ENCODE assay signal across 12 cellular contexts in the genomic region with DNA sequence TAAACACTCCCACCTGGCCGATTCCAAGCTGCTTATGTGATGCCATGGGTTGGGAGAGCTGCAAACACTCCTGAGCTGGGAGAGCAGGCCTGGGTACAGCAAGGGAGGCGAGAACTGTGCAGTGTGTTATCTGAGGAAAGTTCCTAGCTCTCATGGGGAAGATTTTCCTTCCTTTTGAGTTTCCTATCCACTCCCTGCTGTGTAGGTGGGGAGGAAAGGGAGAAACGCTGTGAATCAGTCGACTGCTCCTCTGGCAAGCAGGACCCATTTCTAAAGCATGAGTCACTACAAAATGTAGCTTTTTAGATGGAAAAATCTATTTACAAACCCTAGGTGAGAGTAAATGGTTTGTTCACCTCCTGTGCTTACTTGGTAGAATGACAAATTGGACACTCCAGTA.
DNase-seq lines count a peak whose midpoint lies in the region; ATAC-seq and TF ChIP-seq lines count a peak whose summit lies in the region.
"Had no signal": no experiment of that assay in that cellular context is flagged by ENCODE, and none has a peak within 500 bp of the region (broad histone marks: within the 10 kb centered on the region; RNA-seq: fewer than 3 reads in every experiment).

No MANE protein-coding gene starts in this region.

- no peaks in the 10 kb centered on the region for H3K9me3 ChIP-seq in colonic mucosa
- H3K9me3 ChIP-seq: SJCRH30 had no signal

- intact Hi-C loops in colonic mucosa (cut with DNase I) = no loop called here

- peaks cover 23% of the 10 kb centered on the region for H3K4me1 Mint-ChIP-seq in activated CD8-positive, alpha-beta memory T cell treated with anti-CD3 and anti-CD28 coated beads, Interleukin-2, amount 10 ng/mL, durations not matched to agents 7 days and 5 days

- no peaks in the 10 kb centered on the region for H3K36me3 ChIP-seq in rectal smooth muscle tissue (ENCODE audit: control insufficient read depth, insufficient read depth, low read length)
- H3K36me3 ChIP-seq in colonic mucosa = no peaks in the 10 kb centered on the region
- H3K36me3 ChIP-seq: SJCRH30, tibial nerve had no signal

- H3K27me3 ChIP-seq in rectal smooth muscle tissue (ENCODE audit: control insufficient read depth, insufficient read depth, low read length) = no peaks in the 10 kb centered on the region
- H3K27me3 ChIP-seq in colonic mucosa = no peaks in the 10 kb centered on the region
- H3K27me3 ChIP-seq: dorsolateral prefrontal cortex, SJCRH30, tibial nerve had no signal

- H3K27ac ChIP-seq in rectal smooth muscle tissue (ENCODE audit: low read depth, low read length) = peak overlapping the region; percentile 23
- H3K27ac ChIP-seq in colonic mucosa = no peak overlapping the region
- H3K27ac ChIP-seq: SJCRH30 had no signal

- ATAC-seq in activated CD8-positive, alpha-beta memory T cell treated with anti-CD3 and anti-CD28 coated beads, Interleukin-2, amount 10 ng/mL, durations not matched to agents 7 days and 5 days = no peak

- H3K27me3 Mint-ChIP-seq in activated CD8-positive, alpha-beta memory T cell treated with anti-CD3 and anti-CD28 coated beads, Interleukin-2, amount 10 ng/mL, durations not matched to agents 7 days and 5 days = peaks cover 85% of the 10 kb centered on the region

- no peak overlapping the region for H3K9ac ChIP-seq in rectal smooth muscle tissue (ENCODE audit: low read length)
- H3K9ac ChIP-seq in colonic mucosa (ENCODE audit: low read depth in 2 of 2, low read length in 2 of 2) = no peak overlapping the region

- H3K4me1 ChIP-seq in rectal smooth muscle tissue (ENCODE audit: control insufficient read depth, insufficient read depth, low read length) (peaks cover 12% of the 10 kb centered on the region), colonic mucosa (no peaks in the 10 kb centered on the region)

- H3K27ac Mint-ChIP-seq in activated CD8-positive, alpha-beta memory T cell treated with anti-CD3 and anti-CD28 coated beads, Interleukin-2, amount 10 ng/mL, durations not matched to agents 7 days and 5 days = no peak overlapping the region

- H3K36me3 Mint-ChIP-seq in activated CD8-positive, alpha-beta memory T cell treated with anti-CD3 and anti-CD28 coated beads, Interleukin-2, amount 10 ng/mL, durations not matched to agents 7 days and 5 days = no peaks in the 10 kb centered on the region

- no peak for TF ChIP-seq CTCF in fibroblast of villous mesenchyme (IDR thresholded peaks at IDR 0.05; ENCODE audit: insufficient read depth, low read depth, low read length)
- TF ChIP-seq CTCF in colonic mucosa (IDR thresholded peaks at IDR 0.05) = no peak

- no peak overlapping the region for H3K4me3 Mint-ChIP-seq in activated CD8-positive, alpha-beta memory T cell treated with anti-CD3 and anti-CD28 coated beads, Interleukin-2, amount 10 ng/mL, durations not matched to agents 7 days and 5 days

- CTCF ChIA-PET in activated CD8-positive, alpha-beta memory T cell treated with anti-CD3 and anti-CD28 coated beads, Interleukin-2, amount 10 ng/mL, durations not matched to agents 7 days and 5 days (lab: Charles Lee) = no interaction called here

- H3K4me3 ChIP-seq in fibroblast of villous mesenchyme (ENCODE audit: low read depth, low read length) (no peak overlapping the region), rectal smooth muscle tissue (ENCODE audit: low read length) (no peak overlapping the region), colonic mucosa (no peak overlapping the region)
- H3K4me3 ChIP-seq: dorsolateral prefrontal cortex, SJCRH30, tibial nerve had no signal

- peak; percentile 49 for DNase-seq in GM04504 (ENCODE audit: low read depth)
- peak; percentile 19 for DNase-seq in T1000 (lab: John Stamatoyannopoulos, UW)
- peak; percentile 76 for DNase-seq in fibroblast of villous mesenchyme (ENCODE audit: low read depth)
- no peak for DNase-seq in activated CD8-positive, alpha-beta memory T cell treated with anti-CD3 and anti-CD28 coated beads, Interleukin-2, amount 10 ng/mL, durations not matched to agents 7 days and 5 days
- no peak for DNase-seq in colonic mucosa
- no peak for DNase-seq in stimulated activated naive CD4-positive, alpha-beta T cell (lab: John Stamatoyannopoulos, UW)
- DNase-seq in pons (ENCODE audit: low spot score) = no peak
- DNase-seq: NCI-H1694, SJCRH30 had no signal

- no peaks in the 10 kb centered on the region for H3K9me3 Mint-ChIP-seq in activated CD8-positive, alpha-beta memory T cell treated with anti-CD3 and anti-CD28 coated beads, Interleukin-2, amount 10 ng/mL, durations not matched to agents 7 days and 5 days (ENCODE audit: low read depth)

Comparison
In these comparisons a context has a peak if more than half of its experiments do, and no peak if none do; other contexts are left out.
1. DNase-seq: peak in GM04504 (single experiment), T1000 (single experiment) and fibroblast of villous mesenchyme (single experiment); none in activated CD8-positive, alpha-beta memory T cell treated with anti-CD3 and anti-CD28 coated beads, Interleukin-2, amount 10 ng/mL, durations not matched to agents 7 days and 5 days (single experiment), colonic mucosa (single experiment), stimulated activated naive CD4-positive, alpha-beta T cell (0 of 6) and pons (single experiment).